8 cellular contexts compared by ENCODE assay signal in genomic region chr11:110091995-110092576, GRCh38. TPM values are rescaled to one million over a fixed set of nuclear protein-coding genes. Genes with fewer than 3 reads are reported as not detected.
DNase-seq lines count a peak whose midpoint lies in the region; TF ChIP-seq lines count a peak whose summit lies in the region.

No MANE protein-coding gene starts in this region.

- H3K9me3 ChIP-seq in HEK293 (ENCODE audit: control insufficient read depth, insufficient read depth, low read depth, low read length) (no peaks in the 10 kb centered on the region), adrenal gland (replicated peaks in 1 of 3) (no peaks in the 10 kb centered on the region), suprapubic skin (no peaks in the 10 kb centered on the region)

- H3K4me1 ChIP-seq in HEK293 (ENCODE audit: control insufficient read depth, insufficient read depth, low read length) (no peaks in the 10 kb centered on the region), adrenal gland (replicated peaks in 1 of 2) (peaks cover 11 to 34% of the 10 kb centered on the region in 2 donors), suprapubic skin (peaks cover 42% of the 10 kb centered on the region)

- CTCF ChIA-PET in HEK293 (lab: Yijun Ruan, JAX), result interaction anchor here (0.7 to 2.1 kb wide), 4 partner anchors 14 to 35 kb away, joined by 3 to 9 read pairs (median 4); no protein-coding TSS in a partner anchor

- no peaks in the 10 kb centered on the region for H3K36me3 ChIP-seq in HEK293 (ENCODE audit: control insufficient read depth in 2 of 2, insufficient read depth in 1 of 2, low read length in 2 of 2)
- no peaks in the 10 kb centered on the region for H3K36me3 ChIP-seq in adrenal gland (replicated peaks in 1 of 2)
- H3K36me3 ChIP-seq in kidney epithelial cell (ENCODE audit: control insufficient read depth, insufficient read depth, low read length), result no peaks in the 10 kb centered on the region
- H3K36me3 ChIP-seq in suprapubic skin, result no peaks in the 10 kb centered on the region

- H3K27me3 ChIP-seq in adrenal gland (no peaks in the 10 kb centered on the region), kidney epithelial cell (ENCODE audit: control insufficient read depth, insufficient read depth, low read length) (no peaks in the 10 kb centered on the region), suprapubic skin (no peaks in the 10 kb centered on the region)

- H3K4me3 ChIP-seq in AG09309 (ENCODE audit: control insufficient read depth, low read depth, low read length) (peak overlapping the region; percentile 50), HEK293 (ENCODE audit: low read depth, low read length) (peak overlapping the region; percentile 91), adrenal gland (peak overlapping the region; percentile 9 to 93 (median 62)), kidney epithelial cell (ENCODE audit: low read depth, low read length) (peak overlapping the region; percentile 78), suprapubic skin (peak overlapping the region; percentile 90)

- TF ChIP-seq EP300 in suprapubic skin (IDR thresholded peaks at IDR 0.05), result no peak

- 14 to 20% (median 16%) methylated on average over 16 to 17 of the region's 17 CpGs for whole genome bisulfite sequencing in adrenal gland, 4 donors
- 13% methylated on average over 17 of the region's 17 CpGs for WGBS in suprapubic skin

- intact Hi-C loops in adrenal gland (cut with DNase I), result loop anchor here in 1 of 2 donors (5.0 kb wide), 1 partner anchor 140 kb away; no protein-coding TSS in a partner anchor

- no peak for TF ChIP-seq POLR2A in adrenal gland (IDR thresholded peaks at IDR 0.05)
- TF ChIP-seq POLR2A in suprapubic skin (IDR thresholded peaks at IDR 0.05), result no peak

- DNase-seq in AG09309 (ENCODE audit: low read depth), result no peak
- peak in 4 of 7 donors; percentile 29 to 38 (median 36) for DNase-seq in adrenal gland
- no peak for DNase-seq in kidney epithelial cell (ENCODE audit: low read depth)
- DNase-seq in suprapubic skin (ENCODE audit: low spot score in 2 of 2), result no peak
- no peak for DNase-seq in NCI-H2107 (lab: John Stamatoyannopoulos, UW)
- DNase-seq in NCI-H2029 (lab: John Stamatoyannopoulos, UW), result no peak
- no peak for DNase-seq in SIG-M5 (lab: John Stamatoyannopoulos, UW)

- H3K27ac ChIP-seq in HEK293 (ENCODE audit: extremely low read depth, low read depth, low read length), result peak overlapping the region; percentile 93
- H3K27ac ChIP-seq in adrenal gland, result peak overlapping the region; percentile 84 to 99 (median 95)
- peak overlapping the region; percentile 96 for H3K27ac ChIP-seq in suprapubic skin

- POLR2A ChIA-PET in HEK293 (lab: Yijun Ruan, JAX), result interaction anchor here (0.6 to 1.6 kb wide), 2 partner anchors 22 to 39 kb away, joined by 3 to 8 read pairs; no protein-coding TSS in a partner anchor

- TF ChIP-seq CTCF in AG09309 (IDR thresholded peaks at IDR 0.05; ENCODE audit: control insufficient read depth, insufficient read depth, low read depth, low read length, missing control alignments), result no peak
- no peak for TF ChIP-seq CTCF in HEK293 (tag by site-specific recombination; IDR thresholded peaks at IDR 0.05)
- peak in 2 of 6 experiments; percentile 18 to 36 for TF ChIP-seq CTCF in adrenal gland (IDR thresholded peaks at IDR 0.05)
- TF ChIP-seq CTCF in kidney epithelial cell (IDR thresholded peaks at IDR 0.05; ENCODE audit: insufficient read depth, low read length, poor library complexity, severe bottlenecking), result no peak
- TF ChIP-seq CTCF in suprapubic skin (IDR thresholded peaks at IDR 0.05), result no peak

TF ChIP-seq in HEK293, 187 proteins besides CTCF, POLR2A, EP300 and RAD21:
- TF ChIP-seq ZBTB8A (tag by site-specific recombination; IDR thresholded peaks at IDR 0.05) (peak; percentile 69), ZNF501 (tag by site-specific recombination; IDR thresholded peaks at IDR 0.05) (peak; percentile 76; the same call in 1 of the 2 replicates), TRIM28 (IDR thresholded peaks at IDR 0.05; ENCODE audit: borderline replicate concordance, low read length) (no peak), ZNF366 (tag by site-specific recombination; conservative IDR thresholded peaks at IDR 0.05) (0 out of 2 replicates have a peak, but pooled peaks have one; percentile 6), ZNF664 (tag by site-specific recombination; IDR thresholded peaks at IDR 0.05) (no peak), ZNF324 (tag by site-specific recombination; IDR thresholded peaks at IDR 0.05) (0 out of 2 replicates have a peak, but pooled peaks have one; percentile 41), ZNF335 (tag by site-specific recombination; conservative IDR thresholded peaks at IDR 0.05) (peak; percentile 53)

RNA-seq across cellular contexts. Expression of gene ZC3H12C, which starts 1.1 kb away (rescaled TPM):
- total RNA-seq in adrenal gland, result 10 to 100 TPM; 10.0 to 23.6 (median 20.3) TPM
- polyA plus RNA-seq in adrenal gland, result 1 to 10 TPM; 4.4 to 8.8 (median 5.0) TPM
- total RNA-seq in kidney epithelial cell, result 10.2 and 13.5 TPM in 2 replicates
- total RNA-seq in suprapubic skin, result 10 to 100 TPM; 15.0 to 22.7 (median 20.8) TPM

Comparison
In these comparisons a context has a peak if more than half of its experiments do, and no peak if none do; other contexts are left out.
1. DNase-seq: peak in adrenal gland (4 of 7); none in AG09309 (single experiment), kidney epithelial cell (single experiment), suprapubic skin (0 of 2), NCI-H2107 (single experiment), NCI-H2029 (single experiment) and SIG-M5 (single experiment).
2. Peak in every context shown above with its lines, with median percentiles within 50 percentile points of each other: H3K4me3 ChIP-seq and H3K27ac ChIP-seq.